ENCODE assay signal across 1 cellular context in genomic region chr12:55875704-55876103, GRCh38.
TF ChIP-seq lines count a peak whose summit lies in the region.

No MANE protein-coding gene starts in this region.

TF ChIP-seq in K562, 482 proteins besides CTCF, POLR2A, EP300 and RAD21:
- TF ChIP-seq ESRRA (IDR thresholded peaks at IDR 0.05; ENCODE audit: borderline replicate concordance, low read depth) (no peak), NFIX (CRISPR knock-in tag; IDR thresholded peaks at IDR 0.05; ENCODE audit: low read depth) (no peak), HCFC1 (IDR thresholded peaks at IDR 0.05; ENCODE audit: low read depth, low read length) (no peak), NFXL1 (CRISPR knock-in tag; IDR thresholded peaks at IDR 0.05) (no peak), ZNF699 (CRISPR knock-in tag; IDR thresholded peaks at IDR 0.05; ENCODE audit: insufficient replicate concordance) (no peak), TEAD4 (IDR thresholded peaks at IDR 0.05; ENCODE audit: low read length) (no peak), TEAD4 (CRISPR knock-in tag; IDR thresholded peaks at IDR 0.05; ENCODE audit: borderline replicate concordance) (no peak), HDAC2 (IDR thresholded peaks at IDR 0.05) (no peak), ZFX (CRISPR knock-in tag; IDR thresholded peaks at IDR 0.05) (no peak), PHF8 (IDR thresholded peaks at IDR 0.05; ENCODE audit: borderline replicate concordance, low read length) (no peak), ZNF212 (CRISPR knock-in tag; IDR thresholded peaks at IDR 0.05) (no peak), GATA2 (CRISPR knock-in tag; IDR thresholded peaks at IDR 0.05) (no peak), ZBTB26 (CRISPR knock-in tag; IDR thresholded peaks at IDR 0.05) (no peak), MTA2 (IDR thresholded peaks at IDR 0.05; ENCODE audit: low read depth) (no peak), PHB (CRISPR knock-in tag; IDR thresholded peaks at IDR 0.05) (no peak), ZBTB34 (CRISPR knock-in tag; IDR thresholded peaks at IDR 0.05) (no peak), SMARCA5 (IDR thresholded peaks at IDR 0.05) (no peak), CXXC5 (CRISPR knock-in tag; IDR thresholded peaks at IDR 0.05) (no peak)
- TF ChIP-seq, protein P1, sequence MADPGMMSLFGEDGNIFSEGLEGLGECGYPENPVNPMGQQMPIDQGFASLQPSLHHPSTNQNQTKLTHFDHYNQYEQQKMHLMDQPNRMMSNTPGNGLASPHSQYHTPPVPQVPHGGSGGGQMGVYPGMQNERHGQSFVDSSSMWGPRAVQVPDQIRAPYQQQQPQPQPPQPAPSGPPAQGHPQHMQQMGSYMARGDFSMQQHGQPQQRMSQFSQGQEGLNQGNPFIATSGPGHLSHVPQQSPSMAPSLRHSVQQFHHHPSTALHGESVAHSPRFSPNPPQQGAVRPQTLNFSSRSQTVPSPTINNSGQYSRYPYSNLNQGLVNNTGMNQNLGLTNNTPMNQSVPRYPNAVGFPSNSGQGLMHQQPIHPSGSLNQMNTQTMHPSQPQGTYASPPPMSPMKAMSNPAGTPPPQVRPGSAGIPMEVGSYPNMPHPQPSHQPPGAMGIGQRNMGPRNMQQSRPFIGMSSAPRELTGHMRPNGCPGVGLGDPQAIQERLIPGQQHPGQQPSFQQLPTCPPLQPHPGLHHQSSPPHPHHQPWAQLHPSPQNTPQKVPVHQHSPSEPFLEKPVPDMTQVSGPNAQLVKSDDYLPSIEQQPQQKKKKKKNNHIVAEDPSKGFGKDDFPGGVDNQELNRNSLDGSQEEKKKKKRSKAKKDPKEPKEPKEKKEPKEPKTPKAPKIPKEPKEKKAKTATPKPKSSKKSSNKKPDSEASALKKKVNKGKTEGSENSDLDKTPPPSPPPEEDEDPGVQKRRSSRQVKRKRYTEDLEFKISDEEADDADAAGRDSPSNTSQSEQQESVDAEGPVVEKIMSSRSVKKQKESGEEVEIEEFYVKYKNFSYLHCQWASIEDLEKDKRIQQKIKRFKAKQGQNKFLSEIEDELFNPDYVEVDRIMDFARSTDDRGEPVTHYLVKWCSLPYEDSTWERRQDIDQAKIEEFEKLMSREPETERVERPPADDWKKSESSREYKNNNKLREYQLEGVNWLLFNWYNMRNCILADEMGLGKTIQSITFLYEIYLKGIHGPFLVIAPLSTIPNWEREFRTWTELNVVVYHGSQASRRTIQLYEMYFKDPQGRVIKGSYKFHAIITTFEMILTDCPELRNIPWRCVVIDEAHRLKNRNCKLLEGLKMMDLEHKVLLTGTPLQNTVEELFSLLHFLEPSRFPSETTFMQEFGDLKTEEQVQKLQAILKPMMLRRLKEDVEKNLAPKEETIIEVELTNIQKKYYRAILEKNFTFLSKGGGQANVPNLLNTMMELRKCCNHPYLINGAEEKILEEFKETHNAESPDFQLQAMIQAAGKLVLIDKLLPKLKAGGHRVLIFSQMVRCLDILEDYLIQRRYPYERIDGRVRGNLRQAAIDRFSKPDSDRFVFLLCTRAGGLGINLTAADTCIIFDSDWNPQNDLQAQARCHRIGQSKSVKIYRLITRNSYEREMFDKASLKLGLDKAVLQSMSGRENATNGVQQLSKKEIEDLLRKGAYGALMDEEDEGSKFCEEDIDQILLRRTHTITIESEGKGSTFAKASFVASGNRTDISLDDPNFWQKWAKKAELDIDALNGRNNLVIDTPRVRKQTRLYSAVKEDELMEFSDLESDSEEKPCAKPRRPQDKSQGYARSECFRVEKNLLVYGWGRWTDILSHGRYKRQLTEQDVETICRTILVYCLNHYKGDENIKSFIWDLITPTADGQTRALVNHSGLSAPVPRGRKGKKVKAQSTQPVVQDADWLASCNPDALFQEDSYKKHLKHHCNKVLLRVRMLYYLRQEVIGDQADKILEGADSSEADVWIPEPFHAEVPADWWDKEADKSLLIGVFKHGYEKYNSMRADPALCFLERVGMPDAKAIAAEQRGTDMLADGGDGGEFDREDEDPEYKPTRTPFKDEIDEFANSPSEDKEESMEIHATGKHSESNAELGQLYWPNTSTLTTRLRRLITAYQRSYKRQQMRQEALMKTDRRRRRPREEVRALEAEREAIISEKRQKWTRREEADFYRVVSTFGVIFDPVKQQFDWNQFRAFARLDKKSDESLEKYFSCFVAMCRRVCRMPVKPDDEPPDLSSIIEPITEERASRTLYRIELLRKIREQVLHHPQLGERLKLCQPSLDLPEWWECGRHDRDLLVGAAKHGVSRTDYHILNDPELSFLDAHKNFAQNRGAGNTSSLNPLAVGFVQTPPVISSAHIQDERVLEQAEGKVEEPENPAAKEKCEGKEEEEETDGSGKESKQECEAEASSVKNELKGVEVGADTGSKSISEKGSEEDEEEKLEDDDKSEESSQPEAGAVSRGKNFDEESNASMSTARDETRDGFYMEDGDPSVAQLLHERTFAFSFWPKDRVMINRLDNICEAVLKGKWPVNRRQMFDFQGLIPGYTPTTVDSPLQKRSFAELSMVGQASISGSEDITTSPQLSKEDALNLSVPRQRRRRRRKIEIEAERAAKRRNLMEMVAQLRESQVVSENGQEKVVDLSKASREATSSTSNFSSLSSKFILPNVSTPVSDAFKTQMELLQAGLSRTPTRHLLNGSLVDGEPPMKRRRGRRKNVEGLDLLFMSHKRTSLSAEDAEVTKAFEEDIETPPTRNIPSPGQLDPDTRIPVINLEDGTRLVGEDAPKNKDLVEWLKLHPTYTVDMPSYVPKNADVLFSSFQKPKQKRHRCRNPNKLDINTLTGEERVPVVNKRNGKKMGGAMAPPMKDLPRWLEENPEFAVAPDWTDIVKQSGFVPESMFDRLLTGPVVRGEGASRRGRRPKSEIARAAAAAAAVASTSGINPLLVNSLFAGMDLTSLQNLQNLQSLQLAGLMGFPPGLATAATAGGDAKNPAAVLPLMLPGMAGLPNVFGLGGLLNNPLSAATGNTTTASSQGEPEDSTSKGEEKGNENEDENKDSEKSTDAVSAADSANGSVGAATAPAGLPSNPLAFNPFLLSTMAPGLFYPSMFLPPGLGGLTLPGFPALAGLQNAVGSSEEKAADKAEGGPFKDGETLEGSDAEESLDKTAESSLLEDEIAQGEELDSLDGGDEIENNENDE (IDR thresholded peaks at IDR 0.05; ENCODE audit: low read depth, low read length) = no peak
- TF ChIP-seq, protein P2, sequence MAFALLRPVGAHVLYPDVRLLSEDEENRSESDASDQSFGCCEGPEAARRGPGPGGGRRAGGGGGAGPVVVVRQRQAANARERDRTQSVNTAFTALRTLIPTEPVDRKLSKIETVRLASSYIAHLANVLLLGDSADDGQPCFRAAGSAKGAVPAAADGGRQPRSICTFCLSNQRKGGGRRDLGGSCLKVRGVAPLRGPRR (CRISPR knock-in tag; IDR thresholded peaks at IDR 0.05) = no peak
- TF ChIP-seq, protein P3, sequence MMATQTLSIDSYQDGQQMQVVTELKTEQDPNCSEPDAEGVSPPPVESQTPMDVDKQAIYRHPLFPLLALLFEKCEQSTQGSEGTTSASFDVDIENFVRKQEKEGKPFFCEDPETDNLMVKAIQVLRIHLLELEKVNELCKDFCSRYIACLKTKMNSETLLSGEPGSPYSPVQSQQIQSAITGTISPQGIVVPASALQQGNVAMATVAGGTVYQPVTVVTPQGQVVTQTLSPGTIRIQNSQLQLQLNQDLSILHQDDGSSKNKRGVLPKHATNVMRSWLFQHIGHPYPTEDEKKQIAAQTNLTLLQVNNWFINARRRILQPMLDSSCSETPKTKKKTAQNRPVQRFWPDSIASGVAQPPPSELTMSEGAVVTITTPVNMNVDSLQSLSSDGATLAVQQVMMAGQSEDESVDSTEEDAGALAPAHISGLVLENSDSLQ (IDR thresholded peaks at IDR 0.05) = no peak
